In genomic region chr14:75127903-75128595, GRCh38 we compare ENCODE assay signal across 8 cellular contexts. TPM values are rescaled to one million over a fixed set of nuclear protein-coding genes. Genes with fewer than 3 reads are reported as not detected.
A peak's percentile ranks its signal among the peaks of the same experiment; 100 is the strongest.
DNase-seq lines count a peak whose midpoint lies in the region; ATAC-seq and TF ChIP-seq lines count a peak whose summit lies in the region.

No MANE protein-coding gene starts in this region.

- DNase-seq in Caco-2 (no peak), MM.1S (no peak), osteoblast (ENCODE audit: insufficient read length, low spot score, missing footprints) (no peak), AG08396 (ENCODE audit: low spot score) (no peak), hippocampal formation (lab: John Stamatoyannopoulos, UW) (no peak), AML-193 (lab: John Stamatoyannopoulos, UW) (no peak)
- no peak for DNase-seq in effector memory CD4-positive, alpha-beta T cell

- CTCF ChIA-PET in Caco-2 (lab: Charles Lee) = interaction anchor here (0.5 kb wide), 1 partner anchor 375 kb away, joined by 3 read pairs; no protein-coding TSS in a partner anchor

- intact Hi-C loops in Caco-2 (cut with micrococcal nuclease; ENCODE audit: unreplicated experiment) = loop anchor here (1.0 kb wide), 1 partner anchor 167 kb away; no protein-coding TSS in a partner anchor

- H3K27me3 Mint-ChIP-seq in Caco-2 (ENCODE audit: insufficient read depth, unreplicated experiment) = no peaks in the 10 kb centered on the region

- H3K9ac ChIP-seq in MM.1S (ENCODE audit: low read length) = peak overlapping the region; percentile 48; the same call in 1 of the 2 replicates

- H3K9me2 ChIP-seq in MM.1S (replicated peaks; ENCODE audit: insufficient read depth, low read length) = no peaks in the 10 kb centered on the region

- H2AFZ ChIP-seq in MM.1S (ENCODE audit: low read length) (no peak overlapping the region), osteoblast (ENCODE audit: low read length) (no peak overlapping the region)

- H3K9me3 ChIP-seq in Caco-2 = no peaks in the 10 kb centered on the region
- H3K9me3 ChIP-seq in MM.1S (replicated peaks; ENCODE audit: insufficient read depth, low read length) = no peaks in the 10 kb centered on the region
- H3K9me3 ChIP-seq in effector memory CD4-positive, alpha-beta T cell (ENCODE audit: control insufficient read depth, low read length) = no peaks in the 10 kb centered on the region
- H3K9me3 ChIP-seq in osteoblast (ENCODE audit: low read depth, low read length) = no peaks in the 10 kb centered on the region

- H3K4me2 ChIP-seq in MM.1S (ENCODE audit: low read depth, low read length) (peak overlapping the region; percentile 89), osteoblast (ENCODE audit: insufficient read depth, low read length) (peak overlapping the region; percentile 87)

- peaks cover 19% of the 10 kb centered on the region for H3K79me2 ChIP-seq in MM.1S (ENCODE audit: low read length)
- peaks cover 29% of the 10 kb centered on the region for H3K79me2 ChIP-seq in osteoblast (ENCODE audit: insufficient read depth, low read length)

- peak overlapping the region; percentile 86 for H3K27ac Mint-ChIP-seq in Caco-2 (ENCODE audit: unreplicated experiment)

- no peaks in the 10 kb centered on the region for H3F3A ChIP-seq in MM.1S (ENCODE audit: insufficient read depth, low read length)

- no peaks in the 10 kb centered on the region for H3K36me3 ChIP-seq in Caco-2 (ENCODE audit: control insufficient read depth, insufficient read depth, low read length)
- no peaks in the 10 kb centered on the region for H3K36me3 ChIP-seq in MM.1S (replicated peaks; ENCODE audit: insufficient read depth, low read length)
- peaks cover 7% of the 10 kb centered on the region for H3K36me3 ChIP-seq in effector memory CD4-positive, alpha-beta T cell (ENCODE audit: control insufficient read depth, insufficient read depth, low read length)
- peaks cover 3% of the 10 kb centered on the region for H3K36me3 ChIP-seq in osteoblast (ENCODE audit: insufficient read depth, low read length)

- H4K20me1 ChIP-seq in MM.1S (ENCODE audit: insufficient read depth, low read length) (no peaks in the 10 kb centered on the region), osteoblast (ENCODE audit: insufficient read depth, low read length) (no peaks in the 10 kb centered on the region)

- TF ChIP-seq CTCF in Caco-2 (IDR thresholded peaks at IDR 0.05; ENCODE audit: insufficient read depth in 1 of 2, low read depth in 1 of 2, low read length in 1 of 2, severe bottlenecking in 1 of 2, unreplicated experiment in 1 of 2) (no peak), MM.1S (IDR thresholded peaks at IDR 0.05; ENCODE audit: low read length) (no peak), osteoblast (IDR thresholded peaks at IDR 0.05; ENCODE audit: extremely low read depth, low read depth, low read length) (no peak)

- ATAC-seq in HG03196 (IDR thresholded peaks at IDR 0.05; ENCODE audit: unreplicated experiment) = no peak

- H3K4me3 Mint-ChIP-seq in Caco-2 (ENCODE audit: unreplicated experiment) = peak overlapping the region; percentile 80

- BruUV-seq in Caco-2 (replicated peaks; lab: Mats Ljungman, UMichigan) = no TSS peak

- H3K4me1 Mint-ChIP-seq in Caco-2 (ENCODE audit: low read depth, unreplicated experiment) = no peaks in the 10 kb centered on the region

- H3K4me3 ChIP-seq in Caco-2 (ENCODE audit: low read depth, low read length) (peak overlapping the region; percentile 96), MM.1S (ENCODE audit: low read length) (peak overlapping the region; percentile 76), osteoblast (ENCODE audit: insufficient read depth, low read length) (peak overlapping the region; percentile 90)
- H3K4me3 ChIP-seq in effector memory CD4-positive, alpha-beta T cell (ENCODE audit: insufficient read depth, low read depth, low read length, poor library complexity, severe bottlenecking) = peak overlapping the region; percentile 70

- no peaks in the 10 kb centered on the region for H3K9me3 Mint-ChIP-seq in Caco-2 (ENCODE audit: unreplicated experiment)

- no peaks in the 10 kb centered on the region for H3K27me3 ChIP-seq in Caco-2 (replicated peaks; ENCODE audit: control insufficient read depth, insufficient read depth, low read length)
- no peaks in the 10 kb centered on the region for H3K27me3 ChIP-seq in MM.1S (replicated peaks; ENCODE audit: insufficient read depth, low read length)
- no peaks in the 10 kb centered on the region for H3K27me3 ChIP-seq in effector memory CD4-positive, alpha-beta T cell (replicated peaks; ENCODE audit: control insufficient read depth, insufficient read depth, low read length, poor library complexity, severe bottlenecking)
- no peaks in the 10 kb centered on the region for H3K27me3 ChIP-seq in osteoblast (ENCODE audit: insufficient read depth, low read length)

- H3K27ac ChIP-seq in MM.1S (ENCODE audit: low read length) = no peak overlapping the region
- H3K27ac ChIP-seq in effector memory CD4-positive, alpha-beta T cell (ENCODE audit: insufficient read depth, low read length, poor library complexity, severe bottlenecking) = no peak overlapping the region
- peak overlapping the region; percentile 93 for H3K27ac ChIP-seq in osteoblast (ENCODE audit: low read depth, low read length)

- H3K4me1 ChIP-seq in Caco-2 = peaks cover 16% of the 10 kb centered on the region; the same call in 1 of the 2 replicates
- 0 out of 2 replicates have a peak, but pooled peaks cover 7% of the 10 kb centered on the region for H3K4me1 ChIP-seq in MM.1S (ENCODE audit: low read length)
- peaks cover 23% of the 10 kb centered on the region for H3K4me1 ChIP-seq in effector memory CD4-positive, alpha-beta T cell (ENCODE audit: control insufficient read depth, insufficient read depth, low read length, poor library complexity, severe bottlenecking)
- H3K4me1 ChIP-seq in osteoblast (ENCODE audit: insufficient read depth, low read length) = peaks cover 30% of the 10 kb centered on the region

- POLR2A ChIA-PET in Caco-2 (lab: Charles Lee) = interaction anchor here (0.7 to 2.1 kb wide), 2 partner anchors 166 to 451 kb away, joined by 3 to 11 read pairs; no protein-coding TSS in a partner anchor

- peaks cover 41% of the 10 kb centered on the region for H3K36me3 Mint-ChIP-seq in Caco-2 (ENCODE audit: insufficient read depth, unreplicated experiment)

RNA-seq across cellular contexts. Expression of gene NEK9, which starts 1.2 kb away (rescaled TPM):
- total RNA-seq in Caco-2 (2022) (64.0 and 69.2 TPM in 2 replicates), osteoblast (42.7 and 44.5 TPM in 2 replicates)

RNA-seq across cellular contexts. Expression of gene TMED10, which starts 48.4 kb away (rescaled TPM):
- total RNA-seq in Caco-2 (2022) (236 and 255 TPM in 2 replicates), osteoblast (306 and 314 TPM in 2 replicates)

RNA-seq across cellular contexts. Expression of gene ZC2HC1C, which starts 58.6 kb away (rescaled TPM):
- total RNA-seq in Caco-2 (2022) = 2.5 and 3.8 TPM in 2 replicates
- total RNA-seq in osteoblast = 1.1 and 1.2 TPM in 2 replicates
